Comparison of ENCODE assay signal across 8 cellular contexts in genomic region chrX:17736856-17737706, GRCh38. TPM values are rescaled to one million over a fixed set of nuclear protein-coding genes. Genes with fewer than 3 reads are reported as not detected.
DNase-seq lines count a peak whose midpoint lies in the region; ATAC-seq and TF ChIP-seq lines count a peak whose summit lies in the region.

Gene SCML1, plus strand, starts transcription at chrX:17737493. Its CDS starts 6,694 bp downstream, at chrX:17744187.

- H3K27ac Mint-ChIP-seq in naive B cell = peak within 1 kb of the TSS; percentile 85 to 96 (median 92)

- H3K36me3 Mint-ChIP-seq in naive B cell = no peaks in the 10 kb centered on the region

- H4K20me1 ChIP-seq in BLaER1 = peaks cover 33% of the 10 kb centered on the region

- peak; percentile 40 to 61 for TF ChIP-seq POLR2A in Peyer's patch (IDR thresholded peaks at IDR 0.05)

- H3K9me3 Mint-ChIP-seq in naive B cell = peaks cover 0 to 1% (median 0%) of the 10 kb centered on the region in 7 donors

- no peaks in the 10 kb centered on the region for H3K9me3 ChIP-seq in BLaER1
- no peaks in the 10 kb centered on the region for H3K9me3 ChIP-seq in HUES48 (ENCODE audit: control insufficient read depth, insufficient read depth, low read length)
- no peaks in the 10 kb centered on the region for H3K9me3 ChIP-seq in Peyer's patch

- H3K4me3 ChIP-seq in BLaER1 = peak within 1 kb of the TSS; percentile 55
- peak within 1 kb of the TSS; percentile 70 for H3K4me3 ChIP-seq in HUES48 (ENCODE audit: low read depth, low read length)
- H3K4me3 ChIP-seq in Peyer's patch = peak within 1 kb of the TSS; percentile 34 to 64 (median 48)

- H3K9ac ChIP-seq in BLaER1 = no peak within 1 kb of the TSS
- 0 out of 2 replicates have a peak within 1 kb of the TSS, but pooled peaks have one; percentile 10 for H3K9ac ChIP-seq in HUES48 (ENCODE audit: low read depth, low read length)

- H3K27ac ChIP-seq in BLaER1 = no peak within 1 kb of the TSS
- peak within 1 kb of the TSS; percentile 75 for H3K27ac ChIP-seq in HUES48 (ENCODE audit: low read depth, low read length)
- H3K27ac ChIP-seq in Peyer's patch = peak within 1 kb of the TSS; percentile 44 to 97 (median 88)

- DNase-seq in GM20000 (ENCODE audit: low spot score) = peak; percentile 18
- peak; percentile 87 to 97 (median 94) for DNase-seq in Peyer's patch
- DNase-seq in activated effector memory CD4-positive, alpha-beta T cell treated with Interleukin-2 at 50 U/mL for 16 hours = peak; percentile 77
- peak; percentile 97 for DNase-seq in fibroblast of peridontal ligament (ENCODE audit: extremely low read depth)
- peak; percentile 78 for DNase-seq in naive B cell
- DNase-seq in stimulated activated CD8-positive, alpha-beta memory T cell treated with anti-CD3 and anti-CD28 coated beads, Interleukin-7, amount 100 ng/mL, for 4 hours (ENCODE audit: low read depth in 2 of 2) = peak; percentile 82 to 84

- H3K4me1 ChIP-seq in BLaER1 = peaks cover 14% of the 10 kb centered on the region
- 0 out of 2 replicates have a peak, but pooled peaks cover 2% of the 10 kb centered on the region for H3K4me1 ChIP-seq in HUES48 (ENCODE audit: control insufficient read depth, insufficient read depth, low read length)
- H3K4me1 ChIP-seq in Peyer's patch = no peaks in the 10 kb centered on the region

- H3K4me2 ChIP-seq in BLaER1 = peak within 1 kb of the TSS; percentile 72

- peaks cover 5 to 16% (median 8%) of the 10 kb centered on the region in 3 donors for H3K27me3 Mint-ChIP-seq in naive B cell

- no peak for TF ChIP-seq CTCF in GM20000 (IDR thresholded peaks at IDR 0.05; ENCODE audit: extremely low read depth, missing control alignments)
- no peak for TF ChIP-seq CTCF in Peyer's patch (IDR thresholded peaks at IDR 0.05)

- H3K27me3 ChIP-seq in BLaER1 = peaks cover 90% of the 10 kb centered on the region
- peaks cover 29% of the 10 kb centered on the region for H3K27me3 ChIP-seq in HUES48 (ENCODE audit: control insufficient read depth, insufficient read depth, low read length)
- no peaks in the 10 kb centered on the region for H3K27me3 ChIP-seq in Peyer's patch

- H3K4me3 Mint-ChIP-seq in naive B cell = peak within 1 kb of the TSS; percentile 87 to 97 (median 93)

- no peaks in the 10 kb centered on the region for H3K36me3 ChIP-seq in BLaER1
- H3K36me3 ChIP-seq in HUES48 (ENCODE audit: control insufficient read depth, insufficient read depth, low read length) = 0 out of 2 replicates have a peak, but pooled peaks cover 3% of the 10 kb centered on the region
- H3K36me3 ChIP-seq in Peyer's patch = no peaks in the 10 kb centered on the region

- ATAC-seq in naive B cell (ENCODE audit: low read depth in 2 of 2) = peak; percentile 76 to 79

- H3K4me1 Mint-ChIP-seq in naive B cell = peaks cover 8 to 18% (median 12%) of the 10 kb centered on the region in 3 donors

RNA-seq across cellular contexts. Expression of gene SCML1, which starts in this region (rescaled TPM):
- 10 to 100 TPM; 14.0 to 20.6 (median 18.7) TPM for total RNA-seq in Peyer's patch
- polyA plus RNA-seq in naive B cell (ENCODE audit: low read depth in 6 of 6) = 1 to 10 TPM in 5 of 6 donors, under 1 TPM in 1; 0.40 to 3.1 (median 1.6) TPM

Comparison
In these comparisons a context has a peak if more than half of its experiments do, and no peak if none do; other contexts are left out.
1. DNase-seq: peak in every context shown above with its lines; median percentile 97 in fibroblast of peridontal ligament; 94 in Peyer's patch; 83 in stimulated activated CD8-positive, alpha-beta memory T cell treated with anti-CD3 and anti-CD28 coated beads, Interleukin-7, amount 100 ng/mL, for 4 hours; 78 in naive B cell; 77 in activated effector memory CD4-positive, alpha-beta T cell treated with Interleukin-2 at 50 U/mL for 16 hours; 18 in GM20000.